In the genomic region with DNA sequence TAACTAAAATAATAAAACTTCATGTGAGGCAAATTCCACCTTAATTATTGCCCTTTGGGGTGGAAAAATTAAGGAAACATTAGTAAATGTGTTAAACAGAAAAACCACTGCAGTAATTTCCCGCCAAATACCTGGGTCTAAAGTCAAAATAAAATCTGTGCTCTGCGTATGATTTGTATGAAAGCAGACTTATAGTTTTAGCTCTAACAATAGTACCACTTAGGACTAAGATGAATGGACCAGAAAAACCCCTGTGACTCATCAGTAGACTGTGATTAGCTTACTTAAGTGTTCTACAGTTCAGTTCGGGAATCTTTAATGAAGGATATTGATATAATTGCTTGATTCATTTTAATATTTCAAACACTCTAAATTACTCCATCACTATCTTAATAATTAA, we compare ENCODE assay signal across 12 cellular contexts. TPM values are rescaled to one million over a fixed set of nuclear protein-coding genes. Genes with fewer than 3 reads are reported as not detected.
DNase-seq lines count a peak whose midpoint lies in the region; ATAC-seq, FAIRE-seq and TF ChIP-seq lines count a peak whose summit lies in the region.
"Had no signal": no experiment of that assay in that cellular context is flagged by ENCODE, and none has a peak within 500 bp of the region (broad histone marks: within the 10 kb centered on the region; RNA-seq: fewer than 3 reads in every experiment).

No MANE protein-coding gene starts in this region.

- peaks cover 77% of the 10 kb centered on the region for H3K4me1 Mint-ChIP-seq in activated CD8-positive, alpha-beta T cell treated with anti-CD3 and anti-CD28 coated beads for 36 hours (ENCODE audit: low read depth)
- peaks cover 68% of the 10 kb centered on the region for H3K4me1 Mint-ChIP-seq in activated CD8-positive, alpha-beta T cell treated with anti-CD3 and anti-CD28 coated beads, Interleukin-2, amount 10 ng/mL, durations not matched to agents 7 days and 5 days (ENCODE audit: low read depth)
- peaks cover 63 to 76% (median 66%) of the 10 kb centered on the region in 3 donors for H3K4me1 Mint-ChIP-seq in IgD-negative memory B cell
- H3K4me1 Mint-ChIP-seq in stimulated activated naive B cell treated with anti-CD40 and anti-IgM and Interleukin-4, amounts not matched to agents 10 μg/mL and 1 μg/mL and 100 μg/mL, for 72 hours, result peaks cover 37 to 68% of the 10 kb centered on the region in 2 donors

- peak; percentile 6 for DNase-seq in activated CD8-positive, alpha-beta T cell treated with anti-CD3 and anti-CD28 coated beads for 36 hours
- no peak for DNase-seq in activated CD8-positive, alpha-beta T cell treated with anti-CD3 and anti-CD28 coated beads, Interleukin-2, amount 10 ng/mL, durations not matched to agents 7 days and 5 days
- peak; percentile 63 for DNase-seq in endothelial cell of umbilical vein (ENCODE audit: low read depth, low spot score)
- no peak for DNase-seq in stimulated activated naive B cell treated with anti-CD40 and anti-IgM and Interleukin-4, amounts not matched to agents 10 μg/mL and 1 μg/mL and 100 μg/mL, for 72 hours
- no peak for DNase-seq in H4 (ENCODE audit: low spot score)
- DNase-seq in NCI-H2081 treated with DMSO at 0.1 percent for 48 hours (lab: John Stamatoyannopoulos, UW), result no peak
- DNase-seq in activated gamma-delta T cell (lab: John Stamatoyannopoulos, UW), result no peak
- DNase-seq: effector CD4-positive, alpha-beta T cell; NCI-H2029 treated with DMSO at 0.1 percent for 48 hours; stimulated activated CD8-positive, alpha-beta memory T cell treated with anti-CD3 and anti-CD28 coated beads, Interleukin-4, amount 100 ng/mL, for 48 hours had no signal

- no TSS peak for BruUV-seq in endothelial cell of umbilical vein (replicated peaks; lab: Mats Ljungman, UMichigan)

- no peaks in the 10 kb centered on the region for H3K9me3 Mint-ChIP-seq in activated CD8-positive, alpha-beta T cell treated with anti-CD3 and anti-CD28 coated beads for 36 hours
- no peaks in the 10 kb centered on the region for H3K9me3 Mint-ChIP-seq in activated CD8-positive, alpha-beta T cell treated with anti-CD3 and anti-CD28 coated beads, Interleukin-2, amount 10 ng/mL, durations not matched to agents 7 days and 5 days (ENCODE audit: insufficient read depth)
- no peaks in the 10 kb centered on the region for H3K9me3 Mint-ChIP-seq in IgD-negative memory B cell
- H3K9me3 Mint-ChIP-seq in stimulated activated naive B cell treated with anti-CD40 and anti-IgM and Interleukin-4, amounts not matched to agents 10 μg/mL and 1 μg/mL and 100 μg/mL, for 72 hours, result peaks cover 0 to 1% of the 10 kb centered on the region in 2 donors

- dilution Hi-C loops in endothelial cell of umbilical vein (cut with MboI; ENCODE audit: extremely low pct_ligation_motif_present, low sequenced_read_pairs), result no loop called here

- no peaks in the 10 kb centered on the region for H3K79me2 ChIP-seq in endothelial cell of umbilical vein (ENCODE audit: control insufficient read depth, insufficient read depth, low read length)

- no peaks in the 10 kb centered on the region for H3K9me1 ChIP-seq in endothelial cell of umbilical vein (replicated peaks; ENCODE audit: control insufficient read depth, extremely low read depth, insufficient read depth, low read length)

- no peaks in the 10 kb centered on the region for H3K36me3 Mint-ChIP-seq in activated CD8-positive, alpha-beta T cell treated with anti-CD3 and anti-CD28 coated beads for 36 hours (ENCODE audit: low read depth)
- H3K36me3 Mint-ChIP-seq in activated CD8-positive, alpha-beta T cell treated with anti-CD3 and anti-CD28 coated beads, Interleukin-2, amount 10 ng/mL, durations not matched to agents 7 days and 5 days (ENCODE audit: low read depth), result peaks cover 19% of the 10 kb centered on the region
- no peaks in the 10 kb centered on the region for H3K36me3 Mint-ChIP-seq in IgD-negative memory B cell
- no peaks in the 10 kb centered on the region for H3K36me3 Mint-ChIP-seq in stimulated activated naive B cell treated with anti-CD40 and anti-IgM and Interleukin-4, amounts not matched to agents 10 μg/mL and 1 μg/mL and 100 μg/mL, for 72 hours

- intact Hi-C loops in activated CD8-positive, alpha-beta T cell treated with anti-CD3 and anti-CD28 coated beads for 36 hours (cut with micrococcal nuclease), result loop anchor here (5.0 to 10.0 kb wide), 5 partner anchors 40 to 392 kb away; no protein-coding TSS in a partner anchor
- intact Hi-C loops in endothelial cell of umbilical vein (cut with micrococcal nuclease), result no loop called here

- FAIRE-seq in endothelial cell of umbilical vein (lab: Jason Lieb, UNC), result no peak

- no peak overlapping the region for H3K4me3 ChIP-seq in endothelial cell of umbilical vein (replicated peaks in 1 of 3; ENCODE audit: insufficient read depth in 1 of 3, low read depth in 1 of 3, low read length in 3 of 3)

- H3K27ac Mint-ChIP-seq in activated CD8-positive, alpha-beta T cell treated with anti-CD3 and anti-CD28 coated beads for 36 hours, result no peak overlapping the region
- H3K27ac Mint-ChIP-seq in activated CD8-positive, alpha-beta T cell treated with anti-CD3 and anti-CD28 coated beads, Interleukin-2, amount 10 ng/mL, durations not matched to agents 7 days and 5 days, result no peak overlapping the region
- H3K27ac Mint-ChIP-seq in IgD-negative memory B cell, result peak overlapping the region; percentile 72 to 86 (median 82)
- H3K27ac Mint-ChIP-seq in stimulated activated naive B cell treated with anti-CD40 and anti-IgM and Interleukin-4, amounts not matched to agents 10 μg/mL and 1 μg/mL and 100 μg/mL, for 72 hours, result no peak overlapping the region

- no peak overlapping the region for H3K9ac ChIP-seq in endothelial cell of umbilical vein (replicated peaks; ENCODE audit: extremely low read depth, insufficient read depth, low read length)

- H3K27me3 Mint-ChIP-seq in activated CD8-positive, alpha-beta T cell treated with anti-CD3 and anti-CD28 coated beads for 36 hours, result no peaks in the 10 kb centered on the region
- H3K27me3 Mint-ChIP-seq in activated CD8-positive, alpha-beta T cell treated with anti-CD3 and anti-CD28 coated beads, Interleukin-2, amount 10 ng/mL, durations not matched to agents 7 days and 5 days (ENCODE audit: low read depth), result no peaks in the 10 kb centered on the region
- no peaks in the 10 kb centered on the region for H3K27me3 Mint-ChIP-seq in IgD-negative memory B cell
- no peaks in the 10 kb centered on the region for H3K27me3 Mint-ChIP-seq in stimulated activated naive B cell treated with anti-CD40 and anti-IgM and Interleukin-4, amounts not matched to agents 10 μg/mL and 1 μg/mL and 100 μg/mL, for 72 hours

- ATAC-seq in activated CD8-positive, alpha-beta T cell treated with anti-CD3 and anti-CD28 coated beads for 36 hours, result no peak
- ATAC-seq in activated CD8-positive, alpha-beta T cell treated with anti-CD3 and anti-CD28 coated beads, Interleukin-2, amount 10 ng/mL, durations not matched to agents 7 days and 5 days, result no peak
- ATAC-seq in stimulated activated naive B cell treated with anti-CD40 and anti-IgM and Interleukin-4, amounts not matched to agents 10 μg/mL and 1 μg/mL and 100 μg/mL, for 72 hours (replicated peaks), result peak; percentile 50 to 67
- ATAC-seq: sciatic nerve had no signal

- no peaks in the 10 kb centered on the region for H3K9me3 ChIP-seq in endothelial cell of umbilical vein (replicated peaks; ENCODE audit: control insufficient read depth, insufficient read depth, low read length)

- TF ChIP-seq CTCF in activated CD8-positive, alpha-beta T cell treated with anti-CD3 and anti-CD28 coated beads for 36 hours (IDR thresholded peaks at IDR 0.05), result no peak
- TF ChIP-seq CTCF in endothelial cell of umbilical vein (IDR thresholded peaks at IDR 0.05; ENCODE audit: extremely low read depth in 1 of 2, insufficient read depth in 1 of 2, low read depth in 1 of 2, low read length in 2 of 2), result no peak

- H3K4me2 ChIP-seq in endothelial cell of umbilical vein (ENCODE audit: insufficient read depth, low read length), result no peak overlapping the region

- TF ChIP-seq POLR2A in endothelial cell of umbilical vein (IDR thresholded peaks at IDR 0.05; ENCODE audit: low read depth, low read length), result no peak

- no peak overlapping the region for H3K4me3 Mint-ChIP-seq in activated CD8-positive, alpha-beta T cell treated with anti-CD3 and anti-CD28 coated beads for 36 hours
- H3K4me3 Mint-ChIP-seq in activated CD8-positive, alpha-beta T cell treated with anti-CD3 and anti-CD28 coated beads, Interleukin-2, amount 10 ng/mL, durations not matched to agents 7 days and 5 days, result no peak overlapping the region
- H3K4me3 Mint-ChIP-seq in IgD-negative memory B cell, result peak overlapping the region in 3 of 4 donors; percentile 12 to 92 (median 18)
- no peak overlapping the region for H3K4me3 Mint-ChIP-seq in stimulated activated naive B cell treated with anti-CD40 and anti-IgM and Interleukin-4, amounts not matched to agents 10 μg/mL and 1 μg/mL and 100 μg/mL, for 72 hours

- H3K4me1 ChIP-seq in endothelial cell of umbilical vein (ENCODE audit: control insufficient read depth, extremely low read depth, insufficient read depth, low read length), result peaks cover 23% of the 10 kb centered on the region

- H4K20me1 ChIP-seq in endothelial cell of umbilical vein (replicated peaks; ENCODE audit: control insufficient read depth, extremely low read depth, insufficient read depth, low read length), result no peaks in the 10 kb centered on the region

- H2AFZ ChIP-seq in endothelial cell of umbilical vein (ENCODE audit: low read depth, low read length), result no peak overlapping the region

- no peaks in the 10 kb centered on the region for H3K27me3 ChIP-seq in endothelial cell of umbilical vein (ENCODE audit: control insufficient read depth in 2 of 2, insufficient read depth in 2 of 2, low read length in 2 of 2)

- POLR2A ChIA-PET in activated CD8-positive, alpha-beta T cell treated with anti-CD3 and anti-CD28 coated beads for 36 hours (lab: Charles Lee), result no interaction called here
- POLR2A ChIA-PET in activated CD8-positive, alpha-beta T cell treated with anti-CD3 and anti-CD28 coated beads, Interleukin-2, amount 10 ng/mL, durations not matched to agents 7 days and 5 days (lab: Charles Lee), result no interaction called here
- POLR2A ChIA-PET in endothelial cell of umbilical vein (lab: Charles Lee), result no interaction called here

- CTCF ChIA-PET in activated CD8-positive, alpha-beta T cell treated with anti-CD3 and anti-CD28 coated beads for 36 hours (lab: Charles Lee), result interaction anchor here (1.0 to 2.2 kb wide), 2 partner anchors 39 to 308 kb away, joined by 3 to 10 read pairs; no protein-coding TSS in a partner anchor
- CTCF ChIA-PET in activated CD8-positive, alpha-beta T cell treated with anti-CD3 and anti-CD28 coated beads, Interleukin-2, amount 10 ng/mL, durations not matched to agents 7 days and 5 days (lab: Charles Lee), result interaction anchor here (1.1 to 6.6 kb wide), 4 partner anchors 37 to 393 kb away, joined by 3 to 56 read pairs (median 18); no protein-coding TSS in a partner anchor
- CTCF ChIA-PET in endothelial cell of umbilical vein (lab: Charles Lee), result interaction anchor here (0.7 to 5.1 kb wide), 8 partner anchors 13 to 412 kb away, joined by 3 to 142 read pairs (median 4); no protein-coding TSS in a partner anchor

- H3K36me3 ChIP-seq in endothelial cell of umbilical vein (ENCODE audit: control insufficient read depth in 2 of 2, extremely low read depth in 1 of 2, insufficient read depth in 2 of 2, low read length in 2 of 2), result no peaks in the 10 kb centered on the region

- H3K27ac ChIP-seq in endothelial cell of umbilical vein (ENCODE audit: insufficient read depth, low read depth, low read length), result no peak overlapping the region

RNA-seq across cellular contexts. Expression of a gene that starts 23.3 kb away (rescaled TPM):
- total RNA-seq in activated CD8-positive, alpha-beta T cell treated with anti-CD3 and anti-CD28 coated beads for 36 hours, result not detected
- total RNA-seq in activated CD8-positive, alpha-beta T cell treated with anti-CD3 and anti-CD28 coated beads, Interleukin-2, amount 10 ng/mL, durations not matched to agents 7 days and 5 days, result not detected
- polyA plus RNA-seq in IgD-negative memory B cell, result not detected
- total RNA-seq in endothelial cell of umbilical vein, result not detected in 2 replicates
- not detected in 2 replicates for polyA plus RNA-seq in endothelial cell of umbilical vein
- not detected in 2 replicates for polyA plus RNA-seq in endothelial cell of umbilical vein (2011; cell fraction: cytosol; rRNA removed)
- polyA plus RNA-seq in endothelial cell of umbilical vein (2011; cell fraction: nucleus; rRNA removed), result not detected in 2 replicates
- polyA plus RNA-seq in endothelial cell of umbilical vein (2012), result not detected in 2 replicates
- polyA minus RNA-seq in endothelial cell of umbilical vein, result not detected in 2 replicates
- not detected for polyA minus RNA-seq in endothelial cell of umbilical vein (2011; cell fraction: cytosol; rRNA and poly(A)+ RNA removed)
- not detected in 2 replicates for polyA minus RNA-seq in endothelial cell of umbilical vein (2011; cell fraction: nucleus; rRNA and poly(A)+ RNA removed)
- not detected in 2 replicates for total RNA-seq in H4 (2014; rRNA removed; shearing (Covaris generic))
- total RNA-seq: sciatic nerve had no signal

RNA-seq across cellular contexts. Expression of a gene that starts 46.6 kb away (rescaled TPM):
- total RNA-seq in activated CD8-positive, alpha-beta T cell treated with anti-CD3 and anti-CD28 coated beads for 36 hours, result 10 to 100 TPM; 17.8 to 19.5 TPM
- 10 to 100 TPM; 25.4 to 27.0 TPM for total RNA-seq in activated CD8-positive, alpha-beta T cell treated with anti-CD3 and anti-CD28 coated beads, Interleukin-2, amount 10 ng/mL, durations not matched to agents 7 days and 5 days
- polyA plus RNA-seq in IgD-negative memory B cell (79.0 TPM), endothelial cell of umbilical vein (23.6 and 25.8 TPM in 2 replicates)
- 15.9 and 16.1 TPM in 2 replicates for total RNA-seq in endothelial cell of umbilical vein
- 17.3 TPM in 2 replicates for polyA plus RNA-seq in endothelial cell of umbilical vein (2011; cell fraction: cytosol; rRNA removed)
- 10.3 and 14.0 TPM in 2 replicates for polyA plus RNA-seq in endothelial cell of umbilical vein (2011; cell fraction: nucleus; rRNA removed)
- 13.9 and 18.1 TPM in 2 replicates for polyA plus RNA-seq in endothelial cell of umbilical vein (2012)
- polyA minus RNA-seq in endothelial cell of umbilical vein, result 26.8 and 28.2 TPM in 2 replicates
- polyA minus RNA-seq in endothelial cell of umbilical vein (2011; cell fraction: cytosol; rRNA and poly(A)+ RNA removed), result 18.7 TPM
- 10.3 and 13.6 TPM in 2 replicates for polyA minus RNA-seq in endothelial cell of umbilical vein (2011; cell fraction: nucleus; rRNA and poly(A)+ RNA removed)
- 34.4 and 41.4 TPM in 2 replicates for total RNA-seq in H4 (2014; rRNA removed; shearing (Covaris generic))

Comparison
In these comparisons a context has a peak if more than half of its experiments do, and no peak if none do; other contexts are left out.
1. DNase-seq: peak in activated CD8-positive, alpha-beta T cell treated with anti-CD3 and anti-CD28 coated beads for 36 hours (single experiment) and endothelial cell of umbilical vein (single experiment); none in activated CD8-positive, alpha-beta T cell treated with anti-CD3 and anti-CD28 coated beads, Interleukin-2, amount 10 ng/mL, durations not matched to agents 7 days and 5 days (single experiment), stimulated activated naive B cell treated with anti-CD40 and anti-IgM and Interleukin-4, amounts not matched to agents 10 μg/mL and 1 μg/mL and 100 μg/mL, for 72 hours (single experiment), H4 (single experiment), NCI-H2081 treated with DMSO at 0.1 percent for 48 hours (single experiment) and activated gamma-delta T cell (single experiment).
2. ATAC-seq: peak in stimulated activated naive B cell treated with anti-CD40 and anti-IgM and Interleukin-4, amounts not matched to agents 10 μg/mL and 1 μg/mL and 100 μg/mL, for 72 hours (2 of 2); none in activated CD8-positive, alpha-beta T cell treated with anti-CD3 and anti-CD28 coated beads for 36 hours (single experiment) and activated CD8-positive, alpha-beta T cell treated with anti-CD3 and anti-CD28 coated beads, Interleukin-2, amount 10 ng/mL, durations not matched to agents 7 days and 5 days (single experiment).
3. H3K27ac Mint-ChIP-seq: peak in IgD-negative memory B cell (3 of 3); none in activated CD8-positive, alpha-beta T cell treated with anti-CD3 and anti-CD28 coated beads for 36 hours (single experiment), activated CD8-positive, alpha-beta T cell treated with anti-CD3 and anti-CD28 coated beads, Interleukin-2, amount 10 ng/mL, durations not matched to agents 7 days and 5 days (single experiment) and stimulated activated naive B cell treated with anti-CD40 and anti-IgM and Interleukin-4, amounts not matched to agents 10 μg/mL and 1 μg/mL and 100 μg/mL, for 72 hours (single experiment).
4. H3K4me3 Mint-ChIP-seq: peak in IgD-negative memory B cell (3 of 4); none in activated CD8-positive, alpha-beta T cell treated with anti-CD3 and anti-CD28 coated beads for 36 hours (single experiment), activated CD8-positive, alpha-beta T cell treated with anti-CD3 and anti-CD28 coated beads, Interleukin-2, amount 10 ng/mL, durations not matched to agents 7 days and 5 days (single experiment) and stimulated activated naive B cell treated with anti-CD40 and anti-IgM and Interleukin-4, amounts not matched to agents 10 μg/mL and 1 μg/mL and 100 μg/mL, for 72 hours (0 of 2).